In the genomic region with DNA sequence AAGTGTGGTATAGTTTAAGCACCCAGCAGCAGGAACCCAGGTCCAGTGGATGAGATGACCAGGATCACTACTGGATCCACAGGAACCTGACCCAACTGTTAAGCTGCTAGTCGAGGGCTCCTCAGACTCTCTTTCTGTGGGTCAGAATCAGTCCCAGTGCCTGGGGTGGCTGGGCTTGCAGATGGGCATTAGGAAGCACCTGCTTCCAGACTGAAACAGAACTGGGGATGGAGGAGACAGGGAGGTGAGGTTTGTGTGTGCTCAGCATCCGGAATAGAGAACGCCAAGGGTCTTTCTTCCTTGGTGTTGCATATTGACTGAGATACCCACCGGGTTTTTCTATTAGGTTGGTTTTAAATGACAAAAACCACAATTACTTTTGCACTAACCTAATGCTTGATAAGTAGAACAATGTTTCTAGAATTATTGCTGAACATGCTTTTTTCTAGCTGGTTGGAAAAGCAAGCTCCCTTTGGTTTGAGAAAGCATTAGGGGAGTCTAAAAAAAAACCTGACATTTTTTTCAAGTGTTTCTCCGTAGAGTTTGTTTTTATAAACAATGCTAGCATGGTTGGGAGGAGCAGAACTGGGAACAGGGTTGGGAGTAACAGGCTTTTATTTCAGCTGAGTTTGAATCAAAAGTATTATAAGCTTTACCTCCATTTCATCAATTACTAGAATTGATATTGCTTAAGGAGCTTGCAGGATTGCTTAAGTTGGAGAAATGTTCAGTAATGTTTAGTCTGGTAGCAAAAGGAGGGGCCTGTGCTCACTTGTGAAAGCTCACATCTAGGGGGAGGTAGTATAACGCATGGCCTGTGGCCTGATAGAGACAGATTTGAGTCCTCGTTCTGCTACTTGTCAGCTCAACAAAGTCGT, we compare ENCODE assay signal across 12 cellular contexts. TPM values are rescaled to one million over a fixed set of nuclear protein-coding genes. Genes with fewer than 3 reads are reported as not detected.
DNase-seq lines count a peak whose midpoint lies in the region; ATAC-seq and TF ChIP-seq lines count a peak whose summit lies in the region.
"Had no signal": no experiment of that assay in that cellular context is flagged by ENCODE, and none has a peak within 500 bp of the region (broad histone marks: within the 10 kb centered on the region; RNA-seq: fewer than 3 reads in every experiment).

No MANE protein-coding gene starts in this region.

- H3K27ac Mint-ChIP-seq in stimulated activated effector memory CD8-positive, alpha-beta T cell treated with anti-CD3 and anti-CD28 coated beads, Interleukin-12 subunit alpha, Interleukin-12 subunit beta, amount 100 ng/mL, for 72 hours: no peak overlapping the region
- H3K27ac Mint-ChIP-seq: T-cell had no signal

- H3K4me1 ChIP-seq in left ventricle myocardium inferior: peaks cover 98% of the 10 kb centered on the region

- no peak overlapping the region for H3K4me3 Mint-ChIP-seq in stimulated activated effector memory CD8-positive, alpha-beta T cell treated with anti-CD3 and anti-CD28 coated beads, Interleukin-12 subunit alpha, Interleukin-12 subunit beta, amount 100 ng/mL, for 72 hours
- H3K4me3 Mint-ChIP-seq: T-cell had no signal

- H3K36me3 Mint-ChIP-seq in stimulated activated effector memory CD8-positive, alpha-beta T cell treated with anti-CD3 and anti-CD28 coated beads, Interleukin-12 subunit alpha, Interleukin-12 subunit beta, amount 100 ng/mL, for 72 hours: no peaks in the 10 kb centered on the region
- H3K36me3 Mint-ChIP-seq: T-cell had no signal

- no peaks in the 10 kb centered on the region for H3K4me1 Mint-ChIP-seq in stimulated activated effector memory CD8-positive, alpha-beta T cell treated with anti-CD3 and anti-CD28 coated beads, Interleukin-12 subunit alpha, Interleukin-12 subunit beta, amount 100 ng/mL, for 72 hours
- H3K4me1 Mint-ChIP-seq: T-cell had no signal

- peak overlapping the region; percentile 76 for H3K27ac ChIP-seq in left ventricle myocardium inferior (replicated peaks)

- no peaks in the 10 kb centered on the region for H3K9me3 ChIP-seq in left ventricle myocardium inferior (replicated peaks)

- in situ Hi-C loops in GM13976 (cut with MboI; ENCODE audit: low sequenced_read_pairs, unreplicated experiment): no loop called here

- peak; percentile 32 for ATAC-seq in stimulated activated effector memory CD8-positive, alpha-beta T cell treated with anti-CD3 and anti-CD28 coated beads, Interleukin-12 subunit alpha, Interleukin-12 subunit beta, amount 100 ng/mL, for 72 hours
- ATAC-seq in activated CD4-positive, CD25-positive, alpha-beta regulatory T cell treated with anti-CD3 and anti-CD28 coated beads, Interleukin-2, amount 50 U/mL, for 24 hours: no peak
- ATAC-seq: T-cell had no signal

- intact Hi-C loops in left ventricle myocardium inferior (cut with micrococcal nuclease): no loop called here

- H3K27me3 ChIP-seq in left ventricle myocardium inferior (ENCODE audit: low read depth): no peaks in the 10 kb centered on the region

- H3K4me3 ChIP-seq in left ventricle myocardium inferior: peak overlapping the region; percentile 35

- TF ChIP-seq CTCF in GM13976 (IDR thresholded peaks at IDR 0.05; ENCODE audit: borderline replicate concordance, control extremely low read depth, extremely low read depth, insufficient read depth, missing control alignments) (peak; percentile 8), left ventricle myocardium inferior (IDR thresholded peaks at IDR 0.05; ENCODE audit: borderline replicate concordance) (no peak)

- H3K9me3 Mint-ChIP-seq in stimulated activated effector memory CD8-positive, alpha-beta T cell treated with anti-CD3 and anti-CD28 coated beads, Interleukin-12 subunit alpha, Interleukin-12 subunit beta, amount 100 ng/mL, for 72 hours: no peaks in the 10 kb centered on the region
- H3K9me3 Mint-ChIP-seq: T-cell had no signal

- DNase-seq in GM13976 (ENCODE audit: low spot score) (no peak), OCI-M1 (lab: John Stamatoyannopoulos, UW) (peak; percentile 16), left ventricle myocardium inferior (no peak), mucosa of gallbladder (ENCODE audit: low spot score) (no peak), LoVo (ENCODE audit: low spot score) (no peak)
- no peak for DNase-seq in stimulated activated effector memory CD8-positive, alpha-beta T cell treated with anti-CD3 and anti-CD28 coated beads, Interleukin-12 subunit alpha, Interleukin-12 subunit beta, amount 100 ng/mL, for 72 hours (ENCODE audit: low spot score in 2 of 2)
- DNase-seq in activated effector memory CD4-positive, alpha-beta T cell treated with anti-CD3 and anti-CD28 coated beads, Interleukin-2, amount 50 U/mL, for 16 hours: no peak
- DNase-seq: anterior cingulate cortex, Calu3, NCI-H510A treated with DMSO at 0.1 percent for 48 hours had no signal

- H3K36me3 ChIP-seq in left ventricle myocardium inferior: no peaks in the 10 kb centered on the region

RNA-seq across cellular contexts. Expression of gene ST3GAL6, which starts 0.9 kb away (rescaled TPM):
- total RNA-seq in left ventricle myocardium inferior: 52.5 TPM
- 5.9 TPM for total RNA-seq in mucosa of gallbladder
